In genomic region chr22:24650884-24651283, GRCh38 we compare ENCODE assay signal across 8 cellular contexts. TPM values are rescaled to one million over a fixed set of nuclear protein-coding genes. Genes with fewer than 3 reads are reported as not detected.
DNase-seq lines count a peak whose midpoint lies in the region; FAIRE-seq and TF ChIP-seq lines count a peak whose summit lies in the region.
"Not testable (repeated sequence)": the region's sequence is repeated elsewhere in the genome, so short reads cannot be mapped to it uniquely, and the experiment has no call there.

No MANE protein-coding gene starts in this region.

- FAIRE-seq in RCC 7860 (lab: Jason Lieb, UNC) = peak; percentile 79

- not testable (repeated sequence) for H3K9me3 Mint-ChIP-seq in activated CD4-positive, alpha-beta memory T cell treated with anti-CD3 and anti-CD28 coated beads for 36 hours; endodermal cell

- TF ChIP-seq RAD21 in liver (IDR thresholded peaks at IDR 0.05) = peak; percentile 43 to 48

- H3K4me1 ChIP-seq in BE2C; endodermal cell (ENCODE audit: control insufficient read depth, insufficient read depth, low read length); liver (ENCODE audit: control insufficient read depth in 4 of 4, insufficient read depth in 4 of 4, low read length in 3 of 4); spleen: not testable (repeated sequence)

- H3K4me1 Mint-ChIP-seq in activated CD4-positive, alpha-beta memory T cell treated with anti-CD3 and anti-CD28 coated beads for 36 hours (ENCODE audit: low read depth); endodermal cell: not testable (repeated sequence)

- not testable (repeated sequence) for H3K27ac ChIP-seq in endodermal cell (ENCODE audit: low read depth, low read length); liver (ENCODE audit: low read depth in 1 of 2, low read length in 2 of 2); spleen

- CTCF ChIA-PET in activated CD4-positive, alpha-beta memory T cell treated with anti-CD3 and anti-CD28 coated beads for 36 hours (lab: Charles Lee) = not testable (repeated sequence)

- intact Hi-C loops in activated CD4-positive, alpha-beta memory T cell treated with anti-CD3 and anti-CD28 coated beads for 36 hours (cut with micrococcal nuclease); spleen (cut with DNase I; ENCODE audit: low total_unique reads): not testable (repeated sequence)

- H3K4me3 ChIP-seq in BE2C (ENCODE audit: low read depth, low read length); endodermal cell (ENCODE audit: low read length); liver (ENCODE audit: low read depth in 1 of 3, low read length in 3 of 3); spleen: not testable (repeated sequence)

- H3K27me3 Mint-ChIP-seq in activated CD4-positive, alpha-beta memory T cell treated with anti-CD3 and anti-CD28 coated beads for 36 hours; endodermal cell (ENCODE audit: insufficient read depth): not testable (repeated sequence)

- DNase-seq in BE2C (peak; percentile 75), spleen (peak; percentile 85)
- DNase-seq in RCC 7860 (ENCODE audit: low spot score); endodermal cell: not testable (repeated sequence)
- peak; percentile 82 for DNase-seq in activated CD4-positive, alpha-beta memory T cell treated with anti-CD3 and anti-CD28 coated beads for 36 hours
- peak; percentile 24 for DNase-seq in activated T-helper 9 cell treated with anti-CD3 and anti-CD28 coated beads, Interleukin-2, amount 50 U/mL, for 16 hours (ENCODE audit: low read depth)
- peak; percentile 46 to 63 for DNase-seq in stimulated activated CD8-positive, alpha-beta memory T cell treated with anti-CD3 and anti-CD28 coated beads, Interleukin-2, amount 100 ng/mL, for 48 hours (ENCODE audit: low read depth in 2 of 2)

- POLR2A ChIA-PET in activated CD4-positive, alpha-beta memory T cell treated with anti-CD3 and anti-CD28 coated beads for 36 hours (lab: Charles Lee) = not testable (repeated sequence)

- H3K36me3 ChIP-seq in BE2C; endodermal cell (ENCODE audit: control insufficient read depth, insufficient read depth, low read length); liver (ENCODE audit: control insufficient read depth in 4 of 4, insufficient read depth in 3 of 4, low read depth in 1 of 4, low read length in 3 of 4); spleen: not testable (repeated sequence)

- not testable (repeated sequence) for TF ChIP-seq POLR2A in spleen (IDR thresholded peaks at IDR 0.05)

- TF ChIP-seq CTCF in BE2C (IDR thresholded peaks at IDR 0.05; ENCODE audit: low read depth, low read length); liver (IDR thresholded peaks at IDR 0.05; ENCODE audit: low read depth, low read length, missing input control): not testable (repeated sequence)
- TF ChIP-seq CTCF in endodermal cell (conservative IDR thresholded peaks at IDR 0.05) (peak; percentile 61), spleen (IDR thresholded peaks at IDR 0.05 in 8 of 11, conservative IDR thresholded peaks at IDR 0.05 in 3 of 11) (peak in 3 of 11 experiments; percentile 28 to 40 (median 29))

- not testable (repeated sequence) for H3K9ac ChIP-seq in endodermal cell (ENCODE audit: extremely low read depth, low read length, poor library complexity, severe bottlenecking); liver (ENCODE audit: low read depth in 1 of 2, low read length in 2 of 2)

- WGBS in endodermal cell (ENCODE audit: insufficient coverage in 1 of 2, insufficient read length in 1 of 2), 2 experiments = no CpG with 5 or more reads among the region's 10 CpGs
- no CpG with 5 or more reads among the region's 10 CpGs for WGBS in liver
- no CpG with 5 or more reads among the region's 10 CpGs for WGBS in spleen, 5 donors

- not testable (repeated sequence) for H3K36me3 Mint-ChIP-seq in activated CD4-positive, alpha-beta memory T cell treated with anti-CD3 and anti-CD28 coated beads for 36 hours; endodermal cell (ENCODE audit: low read depth)

- H3K27ac Mint-ChIP-seq in activated CD4-positive, alpha-beta memory T cell treated with anti-CD3 and anti-CD28 coated beads for 36 hours; endodermal cell: not testable (repeated sequence)

- not testable (repeated sequence) for H3K9me3 ChIP-seq in BE2C; endodermal cell (ENCODE audit: control insufficient read depth, low read length); liver (ENCODE audit: control insufficient read depth in 4 of 4, low read length in 3 of 4); spleen

- H3K4me3 Mint-ChIP-seq in activated CD4-positive, alpha-beta memory T cell treated with anti-CD3 and anti-CD28 coated beads for 36 hours; endodermal cell: not testable (repeated sequence)

- not testable (repeated sequence) for H3K27me3 ChIP-seq in BE2C; endodermal cell (ENCODE audit: control insufficient read depth, insufficient read depth, low read length, poor library complexity, severe bottlenecking); liver (ENCODE audit: control insufficient read depth in 4 of 4, insufficient read depth in 4 of 4, low read length in 3 of 4); spleen (replicated peaks in 1 of 7)

RNA-seq across cellular contexts. Expression of gene GGT1, which starts 47.9 kb away (rescaled TPM):
- polyA plus RNA-seq in BE2C (2012; ENCODE audit: insufficient read depth, insufficient read length, low read depth) = 14.6 TPM
- total RNA-seq in activated CD4-positive, alpha-beta memory T cell treated with anti-CD3 and anti-CD28 coated beads for 36 hours = 10 to 100 TPM; 39.5 to 41.5 TPM
- total RNA-seq in endodermal cell = 10 to 100 TPM; 22.4 to 52.8 TPM
- polyA plus RNA-seq in endodermal cell (2013, experiment 1 of 2) = 6.2 TPM
- 6.4 TPM for polyA plus RNA-seq in endodermal cell (2013, experiment 2 of 2)
- total RNA-seq in liver = 100 to 1,000 TPM in 1 of 2 donors, 10 to 100 TPM in 1; 90.5 to 107 TPM
- 100 to 1,000 TPM; 117 to 147 TPM for polyA plus RNA-seq in liver
- 10 to 100 TPM; 11.3 to 22.9 (median 18.4) TPM for total RNA-seq in spleen
- 10 to 100 TPM; 10.9 to 27.2 (median 15.1) TPM for polyA plus RNA-seq in spleen

RNA-seq across cellular contexts. Expression of gene LRRC75B, which starts 58.0 kb away (rescaled TPM):
- polyA plus RNA-seq in BE2C (2012; ENCODE audit: insufficient read depth, insufficient read length, low read depth) = 8.6 TPM
- 1 to 10 TPM; 1.1 to 1.2 TPM for total RNA-seq in activated CD4-positive, alpha-beta memory T cell treated with anti-CD3 and anti-CD28 coated beads for 36 hours
- total RNA-seq in endodermal cell (10 to 100 TPM; 27.4 to 31.2 TPM), liver (1 to 10 TPM; 7.8 to 8.5 TPM), spleen (1 to 10 TPM; 2.9 to 6.6 (median 5.3) TPM)
- polyA plus RNA-seq in endodermal cell (2013, experiment 1 of 2) = 30.7 TPM
- 24.6 TPM for polyA plus RNA-seq in endodermal cell (2013, experiment 2 of 2)
- polyA plus RNA-seq in liver (10 to 100 TPM; 10.2 to 14.3 TPM), spleen (1 to 10 TPM; 3.4 to 6.7 (median 6.4) TPM)
